In the genomic region with DNA sequence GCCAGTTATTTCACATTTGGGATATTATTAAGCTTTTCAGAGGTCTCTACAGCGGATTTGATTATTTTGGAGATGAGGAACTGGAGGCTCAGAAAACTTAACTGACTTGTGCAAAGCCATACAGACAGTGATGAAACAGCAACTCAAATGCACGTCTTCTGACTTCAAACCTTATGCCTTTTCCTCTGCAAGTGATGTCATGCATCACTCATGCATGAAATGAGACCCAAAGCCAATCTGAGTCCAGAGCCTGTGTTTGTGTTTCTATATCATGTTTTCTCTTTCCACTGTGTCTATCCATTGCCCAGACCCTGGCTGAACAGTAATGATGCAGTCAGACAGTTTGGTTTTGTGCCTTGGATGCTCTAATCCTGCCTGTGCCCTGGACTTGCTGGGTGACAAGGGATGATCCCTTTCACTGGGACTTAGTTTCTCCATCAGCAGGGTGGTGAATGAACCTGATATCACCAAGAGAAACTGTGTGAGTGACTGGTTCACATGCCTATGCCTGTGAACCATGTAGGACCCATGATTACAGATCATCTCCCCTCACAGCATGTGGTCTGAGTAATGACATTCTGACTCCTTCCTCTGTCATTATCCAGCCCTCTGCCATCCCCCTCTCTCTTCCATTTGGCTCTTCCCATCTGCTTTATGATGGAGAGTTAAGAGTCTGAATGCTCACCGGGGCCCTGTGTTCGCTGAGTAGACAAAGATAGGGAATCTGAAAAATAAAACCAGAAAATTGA, we compare ENCODE assay signal across 17 cellular contexts. TPM values are rescaled to one million over a fixed set of nuclear protein-coding genes. Genes with fewer than 3 reads are reported as not detected.
DNase-seq lines count a peak whose midpoint lies in the region; ATAC-seq and TF ChIP-seq lines count a peak whose summit lies in the region.
"Had no signal": no experiment of that assay in that cellular context is flagged by ENCODE, and none has a peak within 500 bp of the region (broad histone marks: within the 10 kb centered on the region; RNA-seq: fewer than 3 reads in every experiment).

No MANE protein-coding gene starts in this region.

- H2AFZ ChIP-seq in IMR-90 (replicated peaks; ENCODE audit: low read length, poor library complexity) (peak overlapping the region; percentile 49), neural cell (ENCODE audit: low read depth, low read length) (no peak overlapping the region)

- no peaks in the 10 kb centered on the region for H3K9me2 ChIP-seq in neural cell (ENCODE audit: insufficient read depth, low read length)

- H3K27ac Mint-ChIP-seq in activated CD8-positive, alpha-beta T cell treated with anti-CD3 and anti-CD28 coated beads for 36 hours = peak overlapping the region; percentile 42
- no peak overlapping the region for H3K27ac Mint-ChIP-seq in activated CD8-positive, alpha-beta T cell treated with anti-CD3 and anti-CD28 coated beads, Interleukin-2, amount 10 ng/mL, durations not matched to agents 7 days and 5 days
- H3K27ac Mint-ChIP-seq in activated naive CD8-positive, alpha-beta T cell treated with anti-CD3 and anti-CD28 coated beads for 36 hours = peak overlapping the region; percentile 40
- H3K27ac Mint-ChIP-seq: brain; T-helper 2 cell treated with Interferon-gamma antibody and Interleukin-4, amounts not matched to agents 5 μg/mL and 100 μg/mL, for 36 hours had no signal

- H3K9ac ChIP-seq in IMR-90 (ENCODE audit: low read depth, low read length) (no peak overlapping the region), neural cell (ENCODE audit: low read length) (no peak overlapping the region)

- BruUV-seq in IMR-90 (replicated peaks; lab: Mats Ljungman, UMichigan) = no TSS peak

- H3K79me1 ChIP-seq in IMR-90 (ENCODE audit: low read depth in 1 of 2, low read length in 2 of 2) = no peaks in the 10 kb centered on the region

- H4K20me1 ChIP-seq in IMR-90 (ENCODE audit: insufficient read depth, low read length) = no peaks in the 10 kb centered on the region
- no peaks in the 10 kb centered on the region for H4K20me1 ChIP-seq in neural cell (ENCODE audit: insufficient read depth)

- H2BK5ac ChIP-seq in IMR-90 (ENCODE audit: low read depth, low read length, poor library complexity, severe bottlenecking) = no peak overlapping the region

- no peaks in the 10 kb centered on the region for H3K27me3 ChIP-seq in IMR-90 (ENCODE audit: control insufficient read depth, insufficient read depth, low read length)
- H3K27me3 ChIP-seq in neural cell (ENCODE audit: insufficient read depth, low read depth, low read length) = no peaks in the 10 kb centered on the region
- H3K27me3 ChIP-seq: esophagus muscularis mucosa, testis had no signal

- H3K9me3 Mint-ChIP-seq in activated CD8-positive, alpha-beta T cell treated with anti-CD3 and anti-CD28 coated beads for 36 hours = peaks cover 4% of the 10 kb centered on the region
- no peaks in the 10 kb centered on the region for H3K9me3 Mint-ChIP-seq in activated CD8-positive, alpha-beta T cell treated with anti-CD3 and anti-CD28 coated beads, Interleukin-2, amount 10 ng/mL, durations not matched to agents 7 days and 5 days (ENCODE audit: insufficient read depth)
- H3K9me3 Mint-ChIP-seq in activated naive CD8-positive, alpha-beta T cell treated with anti-CD3 and anti-CD28 coated beads for 36 hours = peaks cover 8% of the 10 kb centered on the region
- H3K9me3 Mint-ChIP-seq: brain; T-helper 2 cell treated with Interferon-gamma antibody and Interleukin-4, amounts not matched to agents 5 μg/mL and 100 μg/mL, for 36 hours had no signal

- TF ChIP-seq CTCF in activated CD8-positive, alpha-beta T cell treated with anti-CD3 and anti-CD28 coated beads for 36 hours (IDR thresholded peaks at IDR 0.05) = no peak
- TF ChIP-seq CTCF in IMR-90 (conservative IDR thresholded peaks at IDR 0.05; ENCODE audit: low read depth, low read length) = no peak
- no peak for TF ChIP-seq CTCF in neural cell (IDR thresholded peaks at IDR 0.05; ENCODE audit: poor library complexity, severe bottlenecking)

- H2AK5ac ChIP-seq in IMR-90 (ENCODE audit: low read depth, low read length) = no peak overlapping the region

- TF ChIP-seq RAD21 in IMR-90 (IDR thresholded peaks at IDR 0.05; ENCODE audit: low read length) (no peak), neural cell (conservative IDR thresholded peaks at IDR 0.05) (no peak)

- H3K4me3 ChIP-seq in IMR-90 (ENCODE audit: insufficient read depth, low read depth, low read length) (no peak overlapping the region), neural cell (ENCODE audit: low read length) (peak overlapping the region; percentile 15)
- H3K4me3 ChIP-seq: dorsolateral prefrontal cortex, esophagus muscularis mucosa, testis had no signal

- no peak overlapping the region for H3K18ac ChIP-seq in IMR-90 (ENCODE audit: low read depth, low read length)

- no peak for ATAC-seq in activated CD8-positive, alpha-beta T cell treated with anti-CD3 and anti-CD28 coated beads for 36 hours
- no peak for ATAC-seq in activated CD8-positive, alpha-beta T cell treated with anti-CD3 and anti-CD28 coated beads, Interleukin-2, amount 10 ng/mL, durations not matched to agents 7 days and 5 days
- ATAC-seq in IMR-90 (ENCODE audit: low read depth) = no peak
- no peak for ATAC-seq in GM21737 (IDR thresholded peaks at IDR 0.05; ENCODE audit: unreplicated experiment)
- ATAC-seq in HG02981 (IDR thresholded peaks at IDR 0.05; ENCODE audit: unreplicated experiment) = no peak

- in situ Hi-C loops in IMR-90 (cut with MboI; ENCODE audit: low sequenced_read_pairs) = no loop called here

- H2BK120ac ChIP-seq in IMR-90 (ENCODE audit: low read depth, low read length) = no peak overlapping the region

- no peaks in the 10 kb centered on the region for H3K9me1 ChIP-seq in IMR-90 (ENCODE audit: insufficient read depth, low read length)

- dilution Hi-C loops in IMR-90 (cut with HindIII; ENCODE audit: low sequenced_read_pairs, unreplicated experiment) = no loop called here

- H3K9me3 ChIP-seq in IMR-90 (ENCODE audit: control insufficient read depth, insufficient read depth, low read length) (no peaks in the 10 kb centered on the region), neural cell (ENCODE audit: low read length) (no peaks in the 10 kb centered on the region)
- H3K9me3 ChIP-seq: esophagus muscularis mucosa, testis had no signal

- intact Hi-C loops in activated CD8-positive, alpha-beta T cell treated with anti-CD3 and anti-CD28 coated beads for 36 hours (cut with micrococcal nuclease) = no loop called here
- intact Hi-C loops in IMR-90 (cut with micrococcal nuclease) = no loop called here

- H3K23ac ChIP-seq in IMR-90 (ENCODE audit: low read depth, low read length) = no peak overlapping the region

- no peaks in the 10 kb centered on the region for H3K79me2 ChIP-seq in neural cell (replicated peaks; ENCODE audit: insufficient read depth, low read length)

- H3K36me3 Mint-ChIP-seq in activated CD8-positive, alpha-beta T cell treated with anti-CD3 and anti-CD28 coated beads for 36 hours (ENCODE audit: low read depth) = peaks cover 59% of the 10 kb centered on the region
- peaks cover 28% of the 10 kb centered on the region for H3K36me3 Mint-ChIP-seq in activated CD8-positive, alpha-beta T cell treated with anti-CD3 and anti-CD28 coated beads, Interleukin-2, amount 10 ng/mL, durations not matched to agents 7 days and 5 days (ENCODE audit: low read depth)
- peaks cover 50% of the 10 kb centered on the region for H3K36me3 Mint-ChIP-seq in activated naive CD8-positive, alpha-beta T cell treated with anti-CD3 and anti-CD28 coated beads for 36 hours
- H3K36me3 Mint-ChIP-seq: brain had no signal

- H3K4me1 ChIP-seq in IMR-90 (ENCODE audit: control insufficient read depth, insufficient read depth, low read length) = no peaks in the 10 kb centered on the region
- H3K4me1 ChIP-seq: esophagus muscularis mucosa, testis had no signal

- H2BK20ac ChIP-seq in IMR-90 (ENCODE audit: low read depth, low read length) = no peak overlapping the region

- H3K27ac ChIP-seq in IMR-90 (ENCODE audit: insufficient read depth, low read length) (no peak overlapping the region), neural cell (ENCODE audit: low read length) (peak overlapping the region; percentile 23)
- H3K27ac ChIP-seq: dorsolateral prefrontal cortex, esophagus muscularis mucosa, RWPE1, testis had no signal

- no peak for TF ChIP-seq POLR2A in IMR-90 (IDR thresholded peaks at IDR 0.05; ENCODE audit: low read depth, low read length)

- no CpG with 5 or more reads among the region's 4 CpGs for WGBS in IMR-90 (ENCODE audit: extremely low coverage in 2 of 2, insufficient read length in 1 of 2), 2 experiments

- no peak overlapping the region for H2BK15ac ChIP-seq in IMR-90 (ENCODE audit: low read depth, low read length)

- H3K27me3 Mint-ChIP-seq in activated CD8-positive, alpha-beta T cell treated with anti-CD3 and anti-CD28 coated beads for 36 hours = no peaks in the 10 kb centered on the region
- no peaks in the 10 kb centered on the region for H3K27me3 Mint-ChIP-seq in activated CD8-positive, alpha-beta T cell treated with anti-CD3 and anti-CD28 coated beads, Interleukin-2, amount 10 ng/mL, durations not matched to agents 7 days and 5 days (ENCODE audit: low read depth)
- H3K27me3 Mint-ChIP-seq in activated naive CD8-positive, alpha-beta T cell treated with anti-CD3 and anti-CD28 coated beads for 36 hours = no peaks in the 10 kb centered on the region

- no peaks in the 10 kb centered on the region for H3K36me3 ChIP-seq in IMR-90 (ENCODE audit: control insufficient read depth, insufficient read depth, low read length)
- H3K36me3 ChIP-seq in neural cell (ENCODE audit: insufficient read depth, low read length) = no peaks in the 10 kb centered on the region
- H3K36me3 ChIP-seq: esophagus muscularis mucosa had no signal

- H3K14ac ChIP-seq in IMR-90 (replicated peaks; ENCODE audit: low read depth, low read length) = no peak overlapping the region

- no peak overlapping the region for H4K8ac ChIP-seq in IMR-90 (ENCODE audit: low read depth in 2 of 2, low read length in 2 of 2)

- peak overlapping the region; percentile 55 for H2AK9ac ChIP-seq in IMR-90 (replicated peaks; ENCODE audit: low read depth, low read length, poor library complexity)

- no peak overlapping the region for H3K4ac ChIP-seq in IMR-90 (ENCODE audit: low read depth, low read length)

- no peak overlapping the region for H3K4me3 Mint-ChIP-seq in activated CD8-positive, alpha-beta T cell treated with anti-CD3 and anti-CD28 coated beads for 36 hours
- no peak overlapping the region for H3K4me3 Mint-ChIP-seq in activated CD8-positive, alpha-beta T cell treated with anti-CD3 and anti-CD28 coated beads, Interleukin-2, amount 10 ng/mL, durations not matched to agents 7 days and 5 days
- no peak overlapping the region for H3K4me3 Mint-ChIP-seq in activated naive CD8-positive, alpha-beta T cell treated with anti-CD3 and anti-CD28 coated beads for 36 hours
- H3K4me3 Mint-ChIP-seq: brain; T-helper 2 cell treated with Interferon-gamma antibody and Interleukin-4, amounts not matched to agents 5 μg/mL and 100 μg/mL, for 36 hours had no signal

- H4K91ac ChIP-seq in IMR-90 (ENCODE audit: insufficient read depth, low read depth, low read length) = no peak overlapping the region

- H3K56ac ChIP-seq in IMR-90 (ENCODE audit: extremely low read depth, insufficient read depth, low read length) = no peak overlapping the region

- TF ChIP-seq EP300 in neural cell (conservative IDR thresholded peaks at IDR 0.05; ENCODE audit: poor library complexity, severe bottlenecking) = no peak

- CTCF ChIA-PET in activated CD8-positive, alpha-beta T cell treated with anti-CD3 and anti-CD28 coated beads for 36 hours (lab: Charles Lee) = no interaction called here
- CTCF ChIA-PET in activated CD8-positive, alpha-beta T cell treated with anti-CD3 and anti-CD28 coated beads, Interleukin-2, amount 10 ng/mL, durations not matched to agents 7 days and 5 days (lab: Charles Lee) = interaction anchor here (1.1 kb wide), 1 partner anchor 61 kb away, joined by 3 read pairs; no protein-coding TSS in a partner anchor
- CTCF ChIA-PET in IMR-90 (lab: Yijun Ruan, JAX) = no interaction called here

- POLR2A ChIA-PET in activated CD8-positive, alpha-beta T cell treated with anti-CD3 and anti-CD28 coated beads for 36 hours (lab: Charles Lee) = interaction anchor here (0.9 to 1.1 kb wide), 3 partner anchors 25 to 39 kb away, joined by 3 to 4 read pairs (median 3); no protein-coding TSS in a partner anchor
- POLR2A ChIA-PET in activated CD8-positive, alpha-beta T cell treated with anti-CD3 and anti-CD28 coated beads, Interleukin-2, amount 10 ng/mL, durations not matched to agents 7 days and 5 days (lab: Charles Lee) = no interaction called here
- POLR2A ChIA-PET in IMR-90 (lab: Charles Lee; ENCODE audit: unreplicated experiment) = no interaction called here

- peaks cover 34% of the 10 kb centered on the region for H3K4me1 Mint-ChIP-seq in activated CD8-positive, alpha-beta T cell treated with anti-CD3 and anti-CD28 coated beads for 36 hours (ENCODE audit: low read depth)
- no peaks in the 10 kb centered on the region for H3K4me1 Mint-ChIP-seq in activated CD8-positive, alpha-beta T cell treated with anti-CD3 and anti-CD28 coated beads, Interleukin-2, amount 10 ng/mL, durations not matched to agents 7 days and 5 days (ENCODE audit: low read depth)
- H3K4me1 Mint-ChIP-seq in activated naive CD8-positive, alpha-beta T cell treated with anti-CD3 and anti-CD28 coated beads for 36 hours = peaks cover 9% of the 10 kb centered on the region
- H3K4me1 Mint-ChIP-seq: brain had no signal

- H4K5ac ChIP-seq in IMR-90 (ENCODE audit: low read depth, low read length) = no peak overlapping the region

- no peaks in the 10 kb centered on the region for H3F3A ChIP-seq in neural cell (ENCODE audit: insufficient read depth, low read length, poor library complexity, severe bottlenecking)

- DNase-seq in activated CD8-positive, alpha-beta T cell treated with anti-CD3 and anti-CD28 coated beads for 36 hours = no peak
- DNase-seq in activated CD8-positive, alpha-beta T cell treated with anti-CD3 and anti-CD28 coated beads, Interleukin-2, amount 10 ng/mL, durations not matched to agents 7 days and 5 days = no peak
- no peak for DNase-seq in IMR-90
- no peak for DNase-seq in activated naive CD8-positive, alpha-beta T cell treated with anti-CD3 and anti-CD28 coated beads for 36 hours
- no peak for DNase-seq in UCSD-AML1 (lab: John Stamatoyannopoulos, UW; ENCODE audit: unreplicated experiment)
- DNase-seq: activated gamma-delta T cell, Calu3, dorsolateral prefrontal cortex, testis had no signal

- H3K4me2 ChIP-seq in IMR-90 (ENCODE audit: low read depth, low read length) = no peak overlapping the region
- H3K4me2 ChIP-seq in neural cell (ENCODE audit: low read length) = no peak overlapping the region

RNA-seq across cellular contexts. Expression of a gene that starts 33.4 kb away (rescaled TPM):
- total RNA-seq in activated CD8-positive, alpha-beta T cell treated with anti-CD3 and anti-CD28 coated beads for 36 hours = 10 to 100 TPM; 42.8 to 43.9 TPM
- total RNA-seq in activated CD8-positive, alpha-beta T cell treated with anti-CD3 and anti-CD28 coated beads, Interleukin-2, amount 10 ng/mL, durations not matched to agents 7 days and 5 days = 10 to 100 TPM; 23.9 to 24.7 TPM
- total RNA-seq in IMR-90 (2012; rRNA removed) = not detected in 2 replicates
- polyA plus RNA-seq in IMR-90 (2012; rRNA removed) = not detected in 2 replicates
- not detected in 2 replicates for polyA plus RNA-seq in IMR-90 (2012; cell fraction: cytosol; rRNA removed)
- polyA plus RNA-seq in IMR-90 (2012; cell fraction: nucleus; rRNA removed; ENCODE audit: low replicate concordance) = not detected in 2 replicates
- total RNA-seq in activated naive CD8-positive, alpha-beta T cell treated with anti-CD3 and anti-CD28 coated beads for 36 hours = 10 to 100 TPM; 46.8 to 48.1 TPM
- polyA plus RNA-seq in neural cell = not detected in 2 replicates
- polyA minus RNA-seq in neural cell = not detected in 2 replicates
- total RNA-seq: Calu3, pulmonary artery endothelial cell had no signal

Comparison
In these comparisons a context has a peak if more than half of its experiments do, and no peak if none do; other contexts are left out.
1. RNA of a gene that starts 33.4 kb away (total RNA-seq): 46.8 to 48.1 TPM in activated naive CD8-positive, alpha-beta T cell treated with anti-CD3 and anti-CD28 coated beads for 36 hours, 42.8 to 43.9 TPM in activated CD8-positive, alpha-beta T cell treated with anti-CD3 and anti-CD28 coated beads for 36 hours and 23.9 to 24.7 TPM in activated CD8-positive, alpha-beta T cell treated with anti-CD3 and anti-CD28 coated beads, Interleukin-2, amount 10 ng/mL, durations not matched to agents 7 days and 5 days; not detected in IMR-90; every median in the first group is over 10 times any median in the second.